ENCODE assay signal across 8 cellular contexts in genomic region chr19:3985643-3986259, GRCh38. TPM values are rescaled to one million over a fixed set of nuclear protein-coding genes. Genes with fewer than 3 reads are reported as not detected.
DNase-seq lines count a peak whose midpoint lies in the region; ATAC-seq, FAIRE-seq and TF ChIP-seq lines count a peak whose summit lies in the region.

No MANE protein-coding gene starts in this region.

- H3K27ac ChIP-seq in Peyer's patch: peak overlapping the region; percentile 90 to 99 (median 97)
- no peak overlapping the region for H3K27ac ChIP-seq in fibroblast of lung (ENCODE audit: insufficient read depth, low read length)

- H3K9ac ChIP-seq in fibroblast of lung (ENCODE audit: insufficient read depth, low read length): no peak overlapping the region

- H3K4me1 ChIP-seq in Peyer's patch: peaks cover 9 to 40% (median 16%) of the 10 kb centered on the region in 4 donors
- H3K4me1 ChIP-seq in fibroblast of lung (ENCODE audit: control insufficient read depth, extremely low read depth, insufficient read depth, low read length): peaks cover 22% of the 10 kb centered on the region

- TF ChIP-seq POLR2A in Peyer's patch (IDR thresholded peaks at IDR 0.05) (no peak), GM12891 (IDR thresholded peaks at IDR 0.05; ENCODE audit: low read depth, low read length) (no peak)

- peak overlapping the region; percentile 54 for H2AFZ ChIP-seq in fibroblast of lung (ENCODE audit: low read length)

- H3K27me3 ChIP-seq in Peyer's patch: no peaks in the 10 kb centered on the region
- H3K27me3 ChIP-seq in fibroblast of lung (ENCODE audit: control insufficient read depth, insufficient read depth, low read length): no peaks in the 10 kb centered on the region

- H3K9me3 ChIP-seq in Peyer's patch: no peaks in the 10 kb centered on the region
- no peaks in the 10 kb centered on the region for H3K9me3 ChIP-seq in fibroblast of lung (ENCODE audit: control insufficient read depth, insufficient read depth, low read depth, low read length)

- FAIRE-seq in GM12891 (lab: Jason Lieb, UNC): no peak

- no peak for TF ChIP-seq CTCF in GM12864 (IDR thresholded peaks at IDR 0.05; ENCODE audit: low read depth, low read length, missing control alignments)
- TF ChIP-seq CTCF in Peyer's patch (IDR thresholded peaks at IDR 0.05): no peak
- TF ChIP-seq CTCF in fibroblast of lung (conservative IDR thresholded peaks at IDR 0.05 in 1 of 2, IDR thresholded peaks at IDR 0.05 in 1 of 2; ENCODE audit: low read depth in 1 of 2, low read length in 2 of 2): no peak
- TF ChIP-seq CTCF in retinal pigment epithelial cell (conservative IDR thresholded peaks at IDR 0.05; ENCODE audit: low read depth, low read length): no peak

- peaks cover 6% of the 10 kb centered on the region for H4K20me1 ChIP-seq in fibroblast of lung (ENCODE audit: control insufficient read depth, extremely low read depth, insufficient read depth, low read length)

- H3K79me2 ChIP-seq in fibroblast of lung (ENCODE audit: control insufficient read depth, insufficient read depth, low read length): peaks cover 45% of the 10 kb centered on the region

- H3K4me2 ChIP-seq in fibroblast of lung (ENCODE audit: extremely low read depth, insufficient read depth, low read length): peak overlapping the region; percentile 89

- H3K36me3 ChIP-seq in Peyer's patch (peaks cover 0 to 34% (median 7%) of the 10 kb centered on the region in 3 donors), fibroblast of lung (ENCODE audit: control insufficient read depth, insufficient read depth, low read length) (peaks cover 35% of the 10 kb centered on the region)

- ATAC-seq in HG02885 (IDR thresholded peaks at IDR 0.05; ENCODE audit: poor library complexity, unreplicated experiment) (no peak), HG02852 (IDR thresholded peaks at IDR 0.05; ENCODE audit: unreplicated experiment) (no peak)

- DNase-seq in GM12864 (ENCODE audit: low read depth): no peak
- DNase-seq in Peyer's patch: no peak
- no peak for DNase-seq in fibroblast of lung (ENCODE audit: low read depth in 2 of 2)
- DNase-seq in retinal pigment epithelial cell (ENCODE audit: low read depth): no peak
- no peak for DNase-seq in GM12891 (ENCODE audit: insufficient read length, low spot score)
- DNase-seq in hippocampal formation (lab: John Stamatoyannopoulos, UW): no peak

- peak overlapping the region; percentile 98 for H3K4me3 ChIP-seq in GM12864 (ENCODE audit: low read depth, low read length)
- peak overlapping the region; percentile 80 to 97 (median 92) for H3K4me3 ChIP-seq in Peyer's patch
- peak overlapping the region; percentile 82 to 99 (median 94) for H3K4me3 ChIP-seq in fibroblast of lung (replicated peaks in 1 of 4; ENCODE audit: control extremely low read depth in 1 of 4, insufficient read depth in 1 of 4, low read depth in 3 of 4, low read length in 4 of 4)
- H3K4me3 ChIP-seq in retinal pigment epithelial cell (ENCODE audit: low read length): peak overlapping the region; percentile 100

TF ChIP-seq in GM12891, 5 proteins besides CTCF, POLR2A, EP300 and RAD21:
- TF ChIP-seq POU2F2 (IDR thresholded peaks at IDR 0.05; ENCODE audit: low read depth, low read length): no peak
- TF ChIP-seq SPI1 (IDR thresholded peaks at IDR 0.05; ENCODE audit: low read depth, low read length): no peak
- TF ChIP-seq TAF1 (IDR thresholded peaks at IDR 0.05; ENCODE audit: low read depth, low read length): no peak
- TF ChIP-seq POLR2AphosphoS5 (IDR thresholded peaks at IDR 0.05; ENCODE audit: low read depth, low read length): no peak
- no peak for TF ChIP-seq PAX5 (IDR thresholded peaks at IDR 0.05; ENCODE audit: insufficient read depth, low read length, severe bottlenecking)

RNA-seq across cellular contexts. Expression of gene EEF2, which starts 0.5 kb away (rescaled TPM):
- total RNA-seq in Peyer's patch (1,000 to 10,000 TPM in 3 of 4 donors, 100 to 1,000 TPM in 1; 914 to 1,425 (median 1,203) TPM), fibroblast of lung (2,646 and 3,813 TPM in 2 replicates)
- polyA plus RNA-seq in fibroblast of lung: 976 and 986 TPM in 2 replicates
- polyA plus RNA-seq in fibroblast of lung (2012): 3,237 and 3,351 TPM in 2 replicates
- polyA minus RNA-seq in fibroblast of lung (ENCODE audit: low replicate concordance): 1,565 and 2,211 TPM in 2 replicates
- 2,933 TPM for polyA plus RNA-seq in GM12891 (2012; ENCODE audit: low read depth, missing spikeins)

RNA-seq across cellular contexts. Expression of gene DAPK3, which starts 14.9 kb away (rescaled TPM):
- total RNA-seq in Peyer's patch: 100 to 1,000 TPM in 1 of 4 donors, 10 to 100 TPM in 3; 61.3 to 106 (median 88.1) TPM
- total RNA-seq in fibroblast of lung: 113 and 114 TPM in 2 replicates
- polyA plus RNA-seq in fibroblast of lung: 68.0 and 69.8 TPM in 2 replicates
- 121 and 124 TPM in 2 replicates for polyA plus RNA-seq in fibroblast of lung (2012)
- polyA minus RNA-seq in fibroblast of lung (ENCODE audit: low replicate concordance): 182 and 282 TPM in 2 replicates
- polyA plus RNA-seq in GM12891 (2012; ENCODE audit: low read depth, missing spikeins): 41.6 TPM

RNA-seq across cellular contexts. Expression of gene PIAS4, which starts 21.8 kb away (rescaled TPM):
- 10 to 100 TPM; 15.9 to 47.9 (median 24.2) TPM for total RNA-seq in Peyer's patch
- 12.1 and 14.9 TPM in 2 replicates for total RNA-seq in fibroblast of lung
- polyA plus RNA-seq in fibroblast of lung: 6.6 and 7.3 TPM in 2 replicates
- 13.9 and 16.1 TPM in 2 replicates for polyA plus RNA-seq in fibroblast of lung (2012)
- 27.9 and 34.3 TPM in 2 replicates for polyA minus RNA-seq in fibroblast of lung (ENCODE audit: low replicate concordance)
- 14.1 TPM for polyA plus RNA-seq in GM12891 (2012; ENCODE audit: low read depth, missing spikeins)

RNA-seq across cellular contexts. Expression of gene NMRK2, which starts 52.9 kb away (rescaled TPM):
- total RNA-seq in Peyer's patch (not detected), fibroblast of lung (not detected in 2 replicates)
- not detected in 2 replicates for polyA plus RNA-seq in fibroblast of lung
- polyA plus RNA-seq in fibroblast of lung (2012): not detected in 2 replicates
- not detected in 2 replicates for polyA minus RNA-seq in fibroblast of lung (ENCODE audit: low replicate concordance)
- not detected for polyA plus RNA-seq in GM12891 (2012; ENCODE audit: low read depth, missing spikeins)
